In the genomic region with DNA sequence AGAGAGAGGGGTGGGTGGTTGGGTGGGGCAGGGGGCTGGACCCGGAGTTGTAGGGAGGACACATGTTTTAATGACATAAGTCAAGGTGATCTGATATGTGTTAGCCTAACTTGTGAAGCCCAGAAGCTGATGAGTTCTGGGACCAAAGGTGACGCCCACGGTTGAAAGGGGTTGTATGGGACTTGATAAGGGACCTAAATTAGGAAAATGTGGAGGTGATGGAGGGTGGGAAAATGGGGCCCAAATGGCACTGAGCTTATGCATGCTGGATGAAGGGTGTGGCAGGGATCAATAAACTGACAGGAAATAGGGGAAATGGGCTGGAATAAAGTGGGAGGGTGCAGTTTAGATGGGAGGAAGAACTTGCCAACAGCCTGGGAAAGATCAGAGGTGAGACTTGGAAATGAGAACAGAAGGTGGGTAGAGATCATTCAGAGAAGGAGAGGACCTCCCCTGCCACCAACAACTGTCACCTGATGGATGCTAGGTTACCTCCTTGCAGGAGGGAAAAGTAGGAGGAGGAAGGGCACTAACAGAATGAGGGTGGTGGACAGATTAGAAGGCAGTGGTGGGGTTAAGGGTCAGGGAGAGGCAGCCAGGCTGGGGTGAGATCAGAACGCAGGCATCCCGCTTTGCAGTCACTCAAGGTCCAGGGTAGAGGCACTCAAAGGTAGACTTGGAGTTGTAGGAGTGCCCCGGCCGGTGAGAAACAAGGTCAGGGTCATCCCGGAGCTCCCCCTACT, we compare ENCODE assay signal across 8 cellular contexts. TPM values are rescaled to one million over a fixed set of nuclear protein-coding genes. Genes with fewer than 3 reads are reported as not detected.
A peak's percentile ranks its signal among the peaks of the same experiment; 100 is the strongest.
DNase-seq lines count a peak whose midpoint lies in the region; ATAC-seq and TF ChIP-seq lines count a peak whose summit lies in the region.

No MANE protein-coding gene starts in this region.

- H3K4me2 ChIP-seq in neuronal stem cell (ENCODE audit: insufficient read depth, low read length, poor library complexity, severe bottlenecking): no peak overlapping the region

- peaks cover 48 to 96% (median 88%) of the 10 kb centered on the region in 3 experiments for H3K27me3 ChIP-seq in neuronal stem cell (ENCODE audit: control insufficient read depth in 3 of 3, insufficient read depth in 3 of 3, low read depth in 1 of 3, low read length in 3 of 3)

- no peak overlapping the region for H2AFZ ChIP-seq in neuronal stem cell (ENCODE audit: low read length)

- H4K8ac ChIP-seq in neuronal stem cell (ENCODE audit: low read depth, low read length): no peak overlapping the region

- no peak overlapping the region for H4K91ac ChIP-seq in neuronal stem cell (ENCODE audit: low read depth, low read length, poor library complexity)

- DNase-seq in T-helper 17 cell (no peak), neuronal stem cell (ENCODE audit: low spot score) (no peak), Right ventricle myocardium superior (no peak), osteocyte (ENCODE audit: extremely low spot score, unreplicated experiment) (no peak), SIG-M5 treated with dmso at 0.1 percent for 504 hours (lab: John Stamatoyannopoulos, UW; ENCODE audit: unreplicated experiment) (no peak)
- no peak for DNase-seq in stimulated activated naive CD4-positive, alpha-beta T cell treated with Interleukin-2 at 50 U/mL for 16 hours (lab: John Stamatoyannopoulos, UW)

- H3K4me3 Mint-ChIP-seq in T-helper 17 cell (peak overlapping the region; percentile 94), osteocyte (ENCODE audit: unreplicated experiment) (no peak overlapping the region)

- H2AK5ac ChIP-seq in neuronal stem cell (ENCODE audit: low read depth, low read length): no peak overlapping the region

- H2BK5ac ChIP-seq in neuronal stem cell (ENCODE audit: low read length): no peak overlapping the region

- H3K4me1 Mint-ChIP-seq in T-helper 17 cell (peaks cover 54% of the 10 kb centered on the region), osteocyte (ENCODE audit: unreplicated experiment) (peaks cover 17% of the 10 kb centered on the region)

- peak overlapping the region; percentile 3 for H3K23ac ChIP-seq in neuronal stem cell (ENCODE audit: low read depth, low read length, poor library complexity)

- H3K79me1 ChIP-seq in neuronal stem cell (ENCODE audit: low read depth, low read length): no peaks in the 10 kb centered on the region

- H3K36me3 Mint-ChIP-seq in T-helper 17 cell (ENCODE audit: low read depth) (no peaks in the 10 kb centered on the region), osteocyte (ENCODE audit: unreplicated experiment) (no peaks in the 10 kb centered on the region)

- no peak overlapping the region for H2BK12ac ChIP-seq in neuronal stem cell (ENCODE audit: low read length)

- H3K14ac ChIP-seq in neuronal stem cell (ENCODE audit: low read length): no peak overlapping the region

- H3K27ac Mint-ChIP-seq in T-helper 17 cell (peak overlapping the region; percentile 100), osteocyte (ENCODE audit: unreplicated experiment) (no peak overlapping the region)

- no peak overlapping the region for H3K18ac ChIP-seq in neuronal stem cell (ENCODE audit: low read length)

- H3K27ac ChIP-seq in neuronal stem cell (replicated peaks; ENCODE audit: low read length): no peak overlapping the region

- no peak overlapping the region for H2BK15ac ChIP-seq in neuronal stem cell (ENCODE audit: low read length)

- H3K9me3 ChIP-seq in T-helper 17 cell (ENCODE audit: control insufficient read depth, low read length, poor library complexity, severe bottlenecking) (no peaks in the 10 kb centered on the region), neuronal stem cell (replicated peaks in 1 of 2; ENCODE audit: control insufficient read depth in 2 of 2, insufficient read depth in 1 of 2, low read depth in 1 of 2, low read length in 2 of 2) (peaks cover 6 to 9% of the 10 kb centered on the region in 2 donors)

- TF ChIP-seq CTCF in osteocyte (IDR thresholded peaks at IDR 0.05): no peak

- no peak overlapping the region for H3K4me3 ChIP-seq in neuronal stem cell (ENCODE audit: low read length in 2 of 2)

- no peak overlapping the region for H2BK120ac ChIP-seq in neuronal stem cell (ENCODE audit: low read depth, low read length)

- peak overlapping the region; percentile 10 for H3K9ac ChIP-seq in neuronal stem cell (ENCODE audit: low read depth, low read length, poor library complexity)

- H3K4ac ChIP-seq in neuronal stem cell (ENCODE audit: low read length): no peak overlapping the region

- ATAC-seq in GM19328 (IDR thresholded peaks at IDR 0.05; ENCODE audit: unreplicated experiment) (peak; percentile 4), HG02943 (IDR thresholded peaks at IDR 0.05; ENCODE audit: low read depth, unreplicated experiment) (peak; percentile 22), T-helper 17 cell (no peak), Right ventricle myocardium superior (ENCODE audit: poor library complexity) (no peak)

- H3K36me3 ChIP-seq in neuronal stem cell (replicated peaks in 1 of 2; ENCODE audit: control insufficient read depth in 2 of 2, insufficient read depth in 2 of 2, low read length in 2 of 2): no peaks in the 10 kb centered on the region

- WGBS in neuronal stem cell (ENCODE audit: extremely low coverage in 2 of 2, insufficient read length in 2 of 2, insufficient replicate concordance in 1 of 2), 2 donors: no CpG with 5 or more reads among the region's 8 CpGs

- intact Hi-C loops in Right ventricle myocardium superior (cut with DNase I): no loop called here

- no peaks in the 10 kb centered on the region for H3K9me3 Mint-ChIP-seq in osteocyte (ENCODE audit: unreplicated experiment)

- H3K27me3 Mint-ChIP-seq in T-helper 17 cell (peaks cover 6% of the 10 kb centered on the region), osteocyte (ENCODE audit: unreplicated experiment) (peaks cover 58% of the 10 kb centered on the region)

- H3K4me1 ChIP-seq in neuronal stem cell (ENCODE audit: control insufficient read depth in 2 of 2, insufficient read depth in 1 of 2, low read depth in 1 of 2, low read length in 2 of 2): peaks cover 2 to 13% of the 10 kb centered on the region in 2 donors

RNA-seq across cellular contexts. Expression of gene WNT10A, which starts 15.3 kb away (rescaled TPM):
- 10 to 100 TPM in 1 of 2 donors, 1 to 10 TPM in 1; 5.5 to 14.4 TPM for total RNA-seq in T-helper 17 cell
- not detected for polyA plus RNA-seq in neuronal stem cell (2013, experiment 1 of 2)
- polyA plus RNA-seq in neuronal stem cell (2013, experiment 2 of 2): not detected
- not detected for total RNA-seq in Right ventricle myocardium superior
- total RNA-seq in osteocyte: not detected in 2 replicates

RNA-seq across cellular contexts. Expression of gene WNT6, which starts 36.3 kb away (rescaled TPM):
- not detected for total RNA-seq in T-helper 17 cell
- not detected for polyA plus RNA-seq in neuronal stem cell (2013, experiment 1 of 2)
- polyA plus RNA-seq in neuronal stem cell (2013, experiment 2 of 2): 0.03 TPM
- total RNA-seq in Right ventricle myocardium superior: 2.6 TPM
- total RNA-seq in osteocyte: 0.42 and 0.64 TPM in 2 replicates

Comparison
In these comparisons a context has a peak if more than half of its experiments do, and no peak if none do; other contexts are left out.
1. ATAC-seq: peak in GM19328 (single experiment) and HG02943 (single experiment); none in T-helper 17 cell (single experiment) and Right ventricle myocardium superior (single experiment).